ENCODE assay signal across 8 cellular contexts in the genomic region with DNA sequence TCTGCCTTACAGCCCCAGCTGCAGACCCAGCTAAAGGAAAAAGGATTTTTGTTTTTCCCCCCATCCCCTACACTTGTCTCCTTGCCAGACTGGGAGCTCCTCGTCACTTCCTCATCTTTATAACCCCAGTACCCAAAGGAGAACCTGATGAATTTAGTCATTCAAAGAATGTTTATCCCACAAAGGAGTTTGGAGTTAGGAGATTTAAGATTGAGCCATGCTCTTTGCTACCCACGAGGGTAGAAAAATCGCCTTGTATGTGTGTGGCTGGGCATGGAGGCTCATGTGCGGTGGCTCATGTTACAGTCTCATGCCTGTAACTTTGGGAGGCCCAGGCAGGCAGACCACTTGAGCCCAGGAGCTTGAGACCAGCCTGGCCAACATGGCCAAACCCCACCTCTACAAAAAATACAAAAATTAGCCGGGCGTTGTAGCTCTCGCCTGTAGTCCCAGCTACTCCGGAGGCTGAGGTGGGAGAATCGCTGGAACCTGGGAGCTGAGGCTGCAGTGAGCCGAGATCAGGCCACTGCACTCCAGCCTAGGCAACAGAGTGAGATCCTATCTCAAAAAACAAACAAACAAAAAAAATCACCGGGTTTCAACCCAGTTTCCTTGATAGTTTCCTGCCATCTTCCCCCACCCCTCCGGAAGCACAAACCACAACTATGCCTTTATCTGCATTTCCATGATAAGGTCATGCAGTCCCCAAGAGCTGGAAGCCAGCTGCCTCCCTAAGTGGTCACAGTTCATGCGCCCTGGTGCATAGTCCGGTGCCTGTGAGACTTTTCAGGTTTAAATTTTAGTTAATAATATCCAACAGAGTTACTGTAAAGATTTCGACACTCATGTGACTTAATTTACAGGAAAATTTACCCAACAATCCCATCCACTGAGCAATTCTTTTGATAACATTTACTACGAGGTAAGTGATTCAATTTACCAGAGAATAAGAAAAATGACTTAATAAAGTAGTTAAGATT. TPM values are rescaled to one million over a fixed set of nuclear protein-coding genes. Genes with fewer than 3 reads are reported as not detected.
DNase-seq lines count a peak whose midpoint lies in the region; ATAC-seq and TF ChIP-seq lines count a peak whose summit lies in the region.

No MANE protein-coding gene starts in this region.

- H3K9me3 Mint-ChIP-seq in CD14-positive monocyte: peaks cover 0 to 8% (median 1%) of the 10 kb centered on the region in 7 donors
- H3K9me3 Mint-ChIP-seq in IgD-negative memory B cell: no peaks in the 10 kb centered on the region

- intact Hi-C loops in CD14-positive monocyte (cut with micrococcal nuclease): loop anchor here in 1 of 2 donors (10.0 kb wide), 1 partner anchor 1697 kb away; a partner anchor contains a TSS

- no peak for TF ChIP-seq CTCF in CD14-positive monocyte (IDR thresholded peaks at IDR 0.05)
- TF ChIP-seq CTCF in fibroblast of villous mesenchyme (IDR thresholded peaks at IDR 0.05; ENCODE audit: insufficient read depth, low read depth, low read length): no peak

- H3K27me3 Mint-ChIP-seq in CD14-positive monocyte (ENCODE audit: low read depth in 3 of 3): peaks cover 12 to 28% (median 23%) of the 10 kb centered on the region in 3 donors
- H3K27me3 Mint-ChIP-seq in IgD-negative memory B cell: no peaks in the 10 kb centered on the region

- peak overlapping the region; percentile 60 for H3K4me3 ChIP-seq in fibroblast of villous mesenchyme (ENCODE audit: low read depth, low read length)

- peaks cover 0 to 3% of the 10 kb centered on the region in 2 donors for H3K36me3 Mint-ChIP-seq in CD14-positive monocyte
- H3K36me3 Mint-ChIP-seq in IgD-negative memory B cell: no peaks in the 10 kb centered on the region

- ATAC-seq in stimulated activated naive CD8-positive, alpha-beta T cell treated with anti-CD3 and anti-CD28 coated beads, Interleukin-15, Interleukin-2, amounts not matched to agents 100 U/mL and 50 U/mL, for 24 hours: no peak
- no peak for ATAC-seq in GM21515 (IDR thresholded peaks at IDR 0.05; ENCODE audit: unreplicated experiment)

- H3K4me1 Mint-ChIP-seq in CD14-positive monocyte (peaks cover 34% of the 10 kb centered on the region), IgD-negative memory B cell (peaks cover 34 to 48% (median 46%) of the 10 kb centered on the region in 3 donors)

- H3K4me3 Mint-ChIP-seq in CD14-positive monocyte: peak overlapping the region; percentile 23 to 85
- H3K4me3 Mint-ChIP-seq in IgD-negative memory B cell: peak overlapping the region; percentile 85 to 98 (median 98)

- H3K27ac Mint-ChIP-seq in CD14-positive monocyte (peak overlapping the region in 2 of 7 donors; percentile 37 to 46), IgD-negative memory B cell (peak overlapping the region; percentile 97 to 98 (median 97))

- DNase-seq in CD14-positive monocyte (ENCODE audit: low spot score) (no peak), activated T-cell treated with anti-CD3 and anti-CD28 coated beads for 1 hour (ENCODE audit: low read depth) (peak; percentile 15), fibroblast of villous mesenchyme (ENCODE audit: low read depth) (peak; percentile 77), T1000 (lab: John Stamatoyannopoulos, UW) (no peak), NCI-H2081 (lab: John Stamatoyannopoulos, UW) (no peak)
- peak; percentile 27 for DNase-seq in stimulated activated naive CD8-positive, alpha-beta T cell treated with anti-CD3 and anti-CD28 coated beads, Interleukin-15, Interleukin-2, amounts not matched to agents 100 U/mL and 50 U/mL, for 24 hours

RNA-seq across cellular contexts. Expression of a gene that starts 1.5 kb away (rescaled TPM):
- polyA plus RNA-seq in CD14-positive monocyte: 10 to 100 TPM; 12.3 to 16.8 TPM
- 66.3 TPM for polyA plus RNA-seq in IgD-negative memory B cell
- total RNA-seq in fibroblast of villous mesenchyme: 39.0 and 56.1 TPM in 2 replicates

RNA-seq across cellular contexts. Expression of a gene that starts 7.1 kb away (rescaled TPM):
- under 1 TPM; 0.31 to 0.36 TPM for polyA plus RNA-seq in CD14-positive monocyte
- 24.4 TPM for polyA plus RNA-seq in IgD-negative memory B cell
- 29.6 and 47.1 TPM in 2 replicates for total RNA-seq in fibroblast of villous mesenchyme

RNA-seq across cellular contexts. Expression of a gene that starts 59.2 kb away (rescaled TPM):
- polyA plus RNA-seq in CD14-positive monocyte (under 1 TPM in 1 of 2 donors, not detected in 1; 0.07 TPM), IgD-negative memory B cell (16.6 TPM)
- total RNA-seq in fibroblast of villous mesenchyme: 8.4 and 14.7 TPM in 2 replicates

Comparison
In these comparisons a context has a peak if more than half of its experiments do, and no peak if none do; other contexts are left out.
1. DNase-seq: peak in activated T-cell treated with anti-CD3 and anti-CD28 coated beads for 1 hour (single experiment), fibroblast of villous mesenchyme (single experiment) and stimulated activated naive CD8-positive, alpha-beta T cell treated with anti-CD3 and anti-CD28 coated beads, Interleukin-15, Interleukin-2, amounts not matched to agents 100 U/mL and 50 U/mL, for 24 hours (single experiment); none in CD14-positive monocyte (single experiment), T1000 (single experiment) and NCI-H2081 (0 of 2).
2. RNA of a gene that starts 7.1 kb away (polyA plus RNA-seq): 24.4 TPM in IgD-negative memory B cell (single experiment); 0.31 to 0.36 TPM in CD14-positive monocyte; every median in the first group is over 10 times any median in the second.
3. RNA of a gene that starts 59.2 kb away (polyA plus RNA-seq): 16.6 TPM in IgD-negative memory B cell (single experiment); 0.07 TPM in CD14-positive monocyte; every median in the first group is over 10 times any median in the second.